Comparison of ENCODE assay signal across 8 cellular contexts in the genomic region with DNA sequence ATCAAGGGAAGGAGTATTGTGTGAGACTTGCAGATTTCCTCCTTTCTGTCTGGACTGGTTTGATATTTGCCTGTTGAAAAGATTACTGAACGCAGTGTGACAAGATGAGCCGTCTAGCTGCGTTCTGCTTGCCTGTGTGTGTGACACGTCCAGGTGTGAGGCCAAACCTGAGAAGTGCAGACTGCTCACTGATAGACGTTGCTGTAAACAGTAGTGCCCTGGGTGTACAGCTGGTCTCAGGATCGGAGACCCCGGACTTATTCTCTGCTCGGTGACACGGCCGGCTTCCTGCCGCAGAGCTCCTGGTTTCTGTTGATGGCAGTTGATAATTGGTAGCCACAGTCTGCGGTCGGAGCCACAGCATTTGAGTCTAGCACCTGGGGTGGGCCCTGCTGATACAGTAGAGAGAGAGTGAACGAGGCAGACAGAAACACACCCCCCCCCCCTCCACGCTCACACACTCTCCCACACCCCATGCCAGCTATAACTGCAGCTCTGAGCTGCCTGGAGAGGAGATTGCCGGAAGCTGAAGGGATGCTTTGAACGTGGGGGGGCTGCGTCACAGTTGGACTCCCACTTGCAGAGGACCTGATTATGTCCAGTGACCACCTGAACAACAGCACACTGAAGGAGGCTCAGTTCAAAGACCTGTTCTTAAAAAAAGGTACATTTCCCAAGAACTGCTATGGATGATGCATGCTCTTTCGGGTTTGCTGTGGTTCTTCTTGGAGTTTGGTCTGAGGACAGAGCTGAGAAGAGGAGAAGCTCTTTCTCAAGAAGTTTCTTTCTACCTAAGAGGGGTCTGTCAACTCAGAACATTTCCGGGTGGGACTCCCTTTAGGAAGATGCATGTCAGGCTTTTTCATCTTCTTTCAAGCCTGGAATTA.
A peak's percentile ranks its signal among the peaks of the same experiment; 100 is the strongest.
DNase-seq lines count a peak whose midpoint lies in the region; ATAC-seq and TF ChIP-seq lines count a peak whose summit lies in the region.

No MANE protein-coding gene starts in this region.

- no peaks in the 10 kb centered on the region for H3K9me3 Mint-ChIP-seq in dendritic cell treated with granulocyte-macrophage colony-stimulating factor and Interleukin-4, amounts not matched to agents 40 ng/mL and 50 ng/mL, for 4 days
- H3K9me3 Mint-ChIP-seq in neural progenitor cell: no peaks in the 10 kb centered on the region

- H3K36me3 ChIP-seq in neural progenitor cell: no peaks in the 10 kb centered on the region
- no peaks in the 10 kb centered on the region for H3K36me3 ChIP-seq in suprapubic skin

- H3K27me3 ChIP-seq in neural progenitor cell (peaks cover 34% of the 10 kb centered on the region), suprapubic skin (no peaks in the 10 kb centered on the region)

- no peak for TF ChIP-seq POLR2A in suprapubic skin (IDR thresholded peaks at IDR 0.05)

- H3K9me3 ChIP-seq in neural progenitor cell (ENCODE audit: low read depth): no peaks in the 10 kb centered on the region
- H3K9me3 ChIP-seq in suprapubic skin: no peaks in the 10 kb centered on the region

- intact Hi-C loops in dendritic cell treated with granulocyte-macrophage colony-stimulating factor and Interleukin-4, amounts not matched to agents 40 ng/mL and 50 ng/mL, for 4 days (cut with micrococcal nuclease): loop anchor here (5.0 kb wide), 1 partner anchor 50 kb away; no protein-coding TSS in a partner anchor

- no peak for TF ChIP-seq CTCF in AG09309 (IDR thresholded peaks at IDR 0.05; ENCODE audit: control insufficient read depth, insufficient read depth, low read depth, low read length, missing control alignments)
- TF ChIP-seq CTCF in neural progenitor cell (IDR thresholded peaks at IDR 0.05): no peak
- no peak for TF ChIP-seq CTCF in suprapubic skin (IDR thresholded peaks at IDR 0.05)

- H3K27ac Mint-ChIP-seq in dendritic cell treated with granulocyte-macrophage colony-stimulating factor and Interleukin-4, amounts not matched to agents 40 ng/mL and 50 ng/mL, for 4 days: peak overlapping the region; percentile 71
- peak overlapping the region; percentile 36 for H3K27ac Mint-ChIP-seq in neural progenitor cell

- H3K4me3 Mint-ChIP-seq in dendritic cell treated with granulocyte-macrophage colony-stimulating factor and Interleukin-4, amounts not matched to agents 40 ng/mL and 50 ng/mL, for 4 days: peak overlapping the region; percentile 66
- peak overlapping the region; percentile 79 for H3K4me3 Mint-ChIP-seq in neural progenitor cell

- peak overlapping the region; percentile 64 for H3K4me2 ChIP-seq in neural progenitor cell

- DNase-seq in AG09309 (ENCODE audit: low read depth) (no peak), neural progenitor cell (ENCODE audit: low spot score) (no peak), suprapubic skin (ENCODE audit: low spot score in 2 of 2) (no peak), HK-2 (ENCODE audit: unreplicated experiment) (no peak)
- peak; percentile 47 for DNase-seq in activated CD4-positive, alpha-beta T cell treated with anti-CD3 and anti-CD28 coated beads for 1 hour

- no peak for TF ChIP-seq EP300 in suprapubic skin (IDR thresholded peaks at IDR 0.05)

- peak overlapping the region; percentile 10; the same call in 1 of the 2 replicates for H3K4me3 ChIP-seq in AG09309 (ENCODE audit: control insufficient read depth, low read depth, low read length)
- H3K4me3 ChIP-seq in neural progenitor cell: no peak overlapping the region
- H3K4me3 ChIP-seq in suprapubic skin: peak overlapping the region; percentile 41

- peaks cover 82% of the 10 kb centered on the region for H3K4me1 Mint-ChIP-seq in dendritic cell treated with granulocyte-macrophage colony-stimulating factor and Interleukin-4, amounts not matched to agents 40 ng/mL and 50 ng/mL, for 4 days (ENCODE audit: low read depth)
- H3K4me1 Mint-ChIP-seq in neural progenitor cell: peaks cover 25% of the 10 kb centered on the region

- ATAC-seq in GM19351 (IDR thresholded peaks at IDR 0.05; ENCODE audit: unreplicated experiment): peak; percentile 53
- peak; percentile 57 for ATAC-seq in HG03460 (IDR thresholded peaks at IDR 0.05; ENCODE audit: unreplicated experiment)

- WGBS in suprapubic skin: 37% methylated on average over 14 of the region's 20 CpGs

- H3K27ac ChIP-seq in neural progenitor cell (no peak overlapping the region), suprapubic skin (peak overlapping the region; percentile 60)

- H3K27me3 Mint-ChIP-seq in dendritic cell treated with granulocyte-macrophage colony-stimulating factor and Interleukin-4, amounts not matched to agents 40 ng/mL and 50 ng/mL, for 4 days: peaks cover 23% of the 10 kb centered on the region
- peaks cover 12% of the 10 kb centered on the region for H3K27me3 Mint-ChIP-seq in neural progenitor cell (ENCODE audit: insufficient read depth, low read depth)

- H4K20me1 ChIP-seq in neural progenitor cell (ENCODE audit: low read depth): no peaks in the 10 kb centered on the region

- no peak overlapping the region for H3K9ac ChIP-seq in neural progenitor cell

- H3K4me1 ChIP-seq in neural progenitor cell (peaks cover 15% of the 10 kb centered on the region), suprapubic skin (peaks cover 37% of the 10 kb centered on the region)

- H2AFZ ChIP-seq in neural progenitor cell (replicated peaks): peak overlapping the region; percentile 5

- H3K79me2 ChIP-seq in neural progenitor cell (ENCODE audit: low read depth): no peaks in the 10 kb centered on the region

- H3F3A ChIP-seq in neural progenitor cell (ENCODE audit: low read depth): no peaks in the 10 kb centered on the region

- peaks cover 12% of the 10 kb centered on the region for H3K36me3 Mint-ChIP-seq in dendritic cell treated with granulocyte-macrophage colony-stimulating factor and Interleukin-4, amounts not matched to agents 40 ng/mL and 50 ng/mL, for 4 days (ENCODE audit: low read depth)
- H3K36me3 Mint-ChIP-seq in neural progenitor cell: no peaks in the 10 kb centered on the region
